In genomic region chr2:29995241-29995640, GRCh38 we compare ENCODE assay signal across 3 cellular contexts.
"Had no signal": no experiment of that assay in that cellular context is flagged by ENCODE, and none has a peak within 500 bp of the region (broad histone marks: within the 10 kb centered on the region; RNA-seq: fewer than 3 reads in every experiment).

No MANE protein-coding gene starts in this region.

- DNase-seq: GDM1, GF-D8 had no signal

- ATAC-seq: GM12878 had no signal

- H3K4me3 ChIP-seq: GM12878 had no signal
